18 cellular contexts compared by ENCODE assay signal in the genomic region with DNA sequence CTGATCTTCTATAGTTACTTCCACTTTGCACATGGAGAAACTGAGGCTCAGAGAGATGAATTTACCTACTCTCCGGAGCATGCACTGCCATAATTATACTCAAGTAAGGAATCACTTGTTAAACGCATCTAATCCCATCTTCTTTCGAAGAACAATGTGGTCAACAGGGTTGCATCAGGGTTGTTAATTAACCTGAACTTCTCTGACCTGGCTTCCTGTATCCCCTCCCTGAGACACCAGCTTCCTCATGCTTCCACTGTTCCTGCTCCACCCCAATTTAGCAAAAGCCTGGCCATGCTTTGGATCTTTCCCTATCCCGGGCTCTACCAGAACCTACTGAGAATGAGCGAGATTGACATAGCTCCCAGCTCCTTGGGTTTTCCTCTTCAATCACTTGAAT.
DNase-seq lines count a peak whose midpoint lies in the region; ATAC-seq and TF ChIP-seq lines count a peak whose summit lies in the region.
"Had no signal": no experiment of that assay in that cellular context is flagged by ENCODE, and none has a peak within 500 bp of the region (broad histone marks: within the 10 kb centered on the region; RNA-seq: fewer than 3 reads in every experiment).

No MANE protein-coding gene starts in this region.

- peak overlapping the region; percentile 73 for H3K27ac ChIP-seq in suprapubic skin

- H3K36me3 ChIP-seq in suprapubic skin: no peaks in the 10 kb centered on the region
- H3K36me3 ChIP-seq: Peyer's patch had no signal

- H3K27me3 ChIP-seq in suprapubic skin: peaks cover 12% of the 10 kb centered on the region
- H3K27me3 ChIP-seq: Peyer's patch had no signal

- H3K4me3 ChIP-seq in suprapubic skin: no peak overlapping the region
- H3K4me3 ChIP-seq: Peyer's patch had no signal

- ATAC-seq in GM18909 (IDR thresholded peaks at IDR 0.05; ENCODE audit: poor library complexity, unreplicated experiment): peak; percentile 55
- no peak for ATAC-seq in GM21528 (IDR thresholded peaks at IDR 0.05; ENCODE audit: low FRiP score, unreplicated experiment)
- no peak for ATAC-seq in HG03354 (IDR thresholded peaks at IDR 0.05; ENCODE audit: poor library complexity, severe bottlenecking, unreplicated experiment)

- no peak for TF ChIP-seq EP300 in suprapubic skin (IDR thresholded peaks at IDR 0.05)

- 79% methylated on average over 5 of the region's 5 CpGs for WGBS in suprapubic skin

- peaks cover 37% of the 10 kb centered on the region for H3K4me1 ChIP-seq in suprapubic skin

- TF ChIP-seq POLR2A in suprapubic skin (IDR thresholded peaks at IDR 0.05): no peak

- H3K9me3 ChIP-seq in suprapubic skin: no peaks in the 10 kb centered on the region
- H3K9me3 ChIP-seq: Peyer's patch, SK-N-SH had no signal

- TF ChIP-seq CTCF in suprapubic skin (IDR thresholded peaks at IDR 0.05): no peak

- peak; percentile 55 for DNase-seq in HuH-7 (ENCODE audit: low spot score)
- DNase-seq in kidney tubule cell (ENCODE audit: low spot score): peak; percentile 63
- DNase-seq in suprapubic skin (ENCODE audit: low spot score in 2 of 2): no peak
- DNase-seq in A172 (ENCODE audit: low spot score): no peak
- DNase-seq in cerebellum (ENCODE audit: low spot score): no peak
- DNase-seq: DMS153, EL, H9, MM.1S, NCI-H1417, NCI-H1930, NCI-H2171 treated with DMSO at 0.1 percent for 48 hours, NCI-H774, Peyer's patch had no signal

Comparison
In these comparisons a context has a peak if more than half of its experiments do, and no peak if none do; other contexts are left out.
1. DNase-seq: peak in HuH-7 (single experiment) and kidney tubule cell (single experiment); none in suprapubic skin (0 of 2), A172 (single experiment) and cerebellum (single experiment).